In the genomic region with DNA sequence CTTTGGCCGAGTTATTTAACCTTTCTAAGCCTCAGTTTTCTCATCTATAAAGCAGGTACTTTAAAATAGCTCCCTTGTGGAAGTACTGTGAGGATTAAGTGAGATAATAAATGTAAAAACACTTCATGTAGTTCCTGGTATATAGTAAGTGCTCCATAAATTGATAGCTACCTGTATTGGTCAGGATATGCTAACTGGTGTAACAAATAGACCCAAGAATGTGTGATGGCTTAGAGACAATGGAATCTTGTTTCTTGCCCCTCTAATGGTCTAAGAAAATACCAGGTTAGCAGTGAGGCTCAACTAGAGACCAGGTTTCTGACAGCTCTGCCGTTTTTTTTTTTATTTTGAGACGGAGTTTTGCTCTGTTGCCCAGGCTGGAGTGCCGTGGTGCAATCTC, we compare ENCODE assay signal across 14 cellular contexts. TPM values are rescaled to one million over a fixed set of nuclear protein-coding genes. Genes with fewer than 3 reads are reported as not detected.
DNase-seq lines count a peak whose midpoint lies in the region; ATAC-seq, FAIRE-seq and TF ChIP-seq lines count a peak whose summit lies in the region.
"Had no signal": no experiment of that assay in that cellular context is flagged by ENCODE, and none has a peak within 500 bp of the region (broad histone marks: within the 10 kb centered on the region; RNA-seq: fewer than 3 reads in every experiment).

No MANE protein-coding gene starts in this region.

- ATAC-seq in heart left ventricle, result no peak
- ATAC-seq in left cardiac atrium, result no peak
- ATAC-seq in K562, result no peak
- no peak for ATAC-seq in upper lobe of right lung

- intact Hi-C loops in heart left ventricle (cut with DNase I), result loop anchor here in 9 of 10 donors (2.0 to 10.0 kb wide), 4 partner anchors 135 to 233 kb away; partner anchors contain the start of gene RARA (in 5 of the 9)
- intact Hi-C loops in left cardiac atrium (cut with DNase I), result no loop called here
- intact Hi-C loops in K562 (cut with micrococcal nuclease), result loop anchor here (10.0 kb wide), 1 partner anchor 231 kb away; the partner anchor contains the start of gene RARA
- intact Hi-C loops in upper lobe of right lung (cut with DNase I), result loop anchor here (10.0 kb wide), 1 partner anchor 171 kb away; the partner anchor contains the start of gene GJD3

- BruUV-seq in K562 (replicated peaks; lab: Mats Ljungman, UMichigan), result no TSS peak

- 89 to 93% (median 91%) methylated on average over 4 of the region's 4 CpGs for WGBS in heart left ventricle, 4 donors
- 79% methylated on average over 4 of the region's 4 CpGs for WGBS in K562 (ENCODE audit: insufficient coverage, low coverage, missing lambda C conversion rate)

- FAIRE-seq in K562 (lab: Jason Lieb, UNC), result no peak

- POLR2A ChIA-PET in K562 (lab: Yijun Ruan, JAX), result interaction anchor here (1.0 to 1.5 kb wide), 6 partner anchors 10 to 246 kb away, joined by 3 to 6 read pairs (median 4); no protein-coding TSS in a partner anchor

- H3K4me1 ChIP-seq in heart left ventricle (peaks cover 25 to 86% (median 63%) of the 10 kb centered on the region in 12 donors), K562 (replicated peaks in 1 of 2; ENCODE audit: control insufficient read depth in 2 of 2, insufficient read depth in 2 of 2, low read length in 2 of 2) (peaks cover 23 to 45% of the 10 kb centered on the region in 2 experiments), osteoblast (ENCODE audit: insufficient read depth, low read length) (peaks cover 61% of the 10 kb centered on the region), upper lobe of right lung (peaks cover 72% of the 10 kb centered on the region)

- in situ Hi-C loops in K562 (cut with MboI), result loop anchor here (5.0 kb wide), 1 partner anchor 173 kb away; the partner anchor contains the start of gene GJD3

- H3K9me1 ChIP-seq in K562 (ENCODE audit: control insufficient read depth, insufficient read depth, low read length), result peaks cover 2% of the 10 kb centered on the region

- no peaks in the 10 kb centered on the region for H3K27me3 ChIP-seq in heart left ventricle
- no peaks in the 10 kb centered on the region for H3K27me3 ChIP-seq in K562 (ENCODE audit: control insufficient read depth in 2 of 2, insufficient read depth in 2 of 2, low read length in 2 of 2)
- H3K27me3 ChIP-seq in osteoblast (ENCODE audit: insufficient read depth, low read length), result no peaks in the 10 kb centered on the region
- no peaks in the 10 kb centered on the region for H3K27me3 ChIP-seq in upper lobe of right lung

- 0 out of 2 replicates have a peak overlapping the region, but pooled peaks have one; percentile 86 for H2AFZ ChIP-seq in K562 (ENCODE audit: low read depth, low read length)
- H2AFZ ChIP-seq in osteoblast (ENCODE audit: low read length), result no peak overlapping the region

- no peak for TF ChIP-seq EP300 in K562 (IDR thresholded peaks at IDR 0.05; ENCODE audit: low read length)

- TF ChIP-seq CTCF in heart left ventricle (IDR thresholded peaks at IDR 0.05) (no peak), K562 (IDR thresholded peaks at IDR 0.05 in 2 of 3, conservative IDR thresholded peaks at IDR 0.05 in 1 of 3; ENCODE audit: insufficient read depth in 2 of 3, low read depth in 1 of 3, low read length in 3 of 3) (no peak), osteoblast (IDR thresholded peaks at IDR 0.05; ENCODE audit: extremely low read depth, low read depth, low read length) (no peak), upper lobe of right lung (IDR thresholded peaks at IDR 0.05) (no peak)

- no peak for TF ChIP-seq POLR2A in heart left ventricle (IDR thresholded peaks at IDR 0.05)
- TF ChIP-seq POLR2A in K562 (conservative IDR thresholded peaks at IDR 0.05), result no peak

- TF ChIP-seq RAD21 in K562 (CRISPR knock-in tag; conservative IDR thresholded peaks at IDR 0.05 in 1 of 2, IDR thresholded peaks at IDR 0.05 in 1 of 2), result no peak

- CTCF ChIA-PET in K562 (lab: Yijun Ruan, JAX; ENCODE audit: low intra/inter-chr PET ratio), result no interaction called here

- H3K36me3 ChIP-seq in heart left ventricle, result no peaks in the 10 kb centered on the region
- no peaks in the 10 kb centered on the region for H3K36me3 ChIP-seq in K562 (ENCODE audit: control insufficient read depth, insufficient read depth, low read length)
- no peaks in the 10 kb centered on the region for H3K36me3 ChIP-seq in osteoblast (ENCODE audit: insufficient read depth, low read length)
- no peaks in the 10 kb centered on the region for H3K36me3 ChIP-seq in upper lobe of right lung

- H3K4me3 ChIP-seq in heart left ventricle (no peak overlapping the region), K562 (no peak overlapping the region), osteoblast (ENCODE audit: insufficient read depth, low read length) (no peak overlapping the region), upper lobe of right lung (no peak overlapping the region)

- H4K20me1 ChIP-seq in K562 (replicated peaks; ENCODE audit: control insufficient read depth, insufficient read depth, low read length) (no peaks in the 10 kb centered on the region), osteoblast (ENCODE audit: insufficient read depth, low read length) (no peaks in the 10 kb centered on the region)

- H3K27ac ChIP-seq in heart left ventricle (peak overlapping the region; percentile 59 to 98 (median 88)), K562 (ENCODE audit: extremely low read depth, low read depth, low read length) (peak overlapping the region; percentile 78; the same call in 2 of the 3 replicates), osteoblast (ENCODE audit: low read depth, low read length) (peak overlapping the region; percentile 99), upper lobe of right lung (peak overlapping the region; percentile 86)

- no peak for DNase-seq in heart left ventricle
- no peak for DNase-seq in left cardiac atrium
- no peak for DNase-seq in K562 (ENCODE audit: extremely low read depth in 1 of 4, low spot score in 3 of 4)
- no peak for DNase-seq in osteoblast (ENCODE audit: insufficient read length, low spot score, missing footprints)
- DNase-seq in upper lobe of right lung, result no peak
- DNase-seq in NOMO-1 treated with dmso at 0.1 percent for 144 hours (lab: John Stamatoyannopoulos, UW; ENCODE audit: unreplicated experiment), result no peak
- no peak for DNase-seq in stimulated activated CD4-positive, alpha-beta T cell treated with anti-CD3 and anti-CD28 coated beads, Interleukin-4, amount 100 ng/mL, for 1 hour
- DNase-seq in activated gamma-delta T cell (lab: John Stamatoyannopoulos, UW), result no peak
- DNase-seq: effector CD8-positive, alpha-beta T cell; NCI-H1417 treated with DMSO at 0.1 percent for 48 hours; nucleus accumbens; stimulated activated CD4-positive, alpha-beta T cell treated with anti-CD3 and anti-CD28 coated beads, Interleukin-12 subunit alpha, Interleukin-12 subunit beta, amount 100 ng/mL, for 4 hours; T1000 had no signal

- H3K79me2 ChIP-seq in K562 (ENCODE audit: control insufficient read depth, insufficient read depth, low read length) (no peaks in the 10 kb centered on the region), osteoblast (ENCODE audit: insufficient read depth, low read length) (no peaks in the 10 kb centered on the region)

- 0 out of 2 replicates have a peak overlapping the region, but pooled peaks have one; percentile 74 for H3K4me2 ChIP-seq in K562 (ENCODE audit: insufficient read depth, low read length)
- no peak overlapping the region for H3K4me2 ChIP-seq in osteoblast (ENCODE audit: insufficient read depth, low read length)

- H3K9me3 ChIP-seq in heart left ventricle (no peaks in the 10 kb centered on the region), K562 (replicated peaks; ENCODE audit: control insufficient read depth, insufficient read depth, low read depth, low read length) (no peaks in the 10 kb centered on the region; the same call in 1 of the 2 replicates), osteoblast (ENCODE audit: low read depth, low read length) (no peaks in the 10 kb centered on the region), upper lobe of right lung (no peaks in the 10 kb centered on the region)

- no peak overlapping the region for H3K9ac ChIP-seq in K562 (ENCODE audit: insufficient read depth in 1 of 2, low read depth in 2 of 2, low read length in 2 of 2)

RNA-seq across cellular contexts. Expression of gene CCR7, which starts 29.8 kb away (rescaled TPM):
- total RNA-seq in heart left ventricle (1 to 10 TPM in 1 of 9 donors, under 1 TPM in 5, not detected in 3; 0.09 to 2.2 (median 0.23) TPM), left cardiac atrium (under 1 TPM; 0.29 to 0.53 TPM), K562 (2014; rRNA removed) (0.14 and 0.33 TPM in 2 replicates), K562 (2014; rRNA removed; fragmentation: Illumina TruSeq; extraction: Trizol) (0.13 and 0.22 TPM in 2 replicates), K562 (2015; rRNA removed; fragmentation: Illumina TruSeq; extraction: Trizol) (0.30 and 0.51 TPM in 2 replicates), K562 (2021) (1.1 and 1.3 TPM in 2 replicates), osteoblast (not detected in 2 replicates), upper lobe of right lung (1.1 TPM)
- polyA plus RNA-seq in heart left ventricle (under 1 TPM; 0.15 to 0.35 TPM), K562 (2011; rRNA removed) (0.46 and 1.4 TPM in 2 replicates), K562 (2014; fragmentation: Illumina TruSeq; extraction: Trizol) (0.48 and 0.73 TPM in 2 replicates), K562 (2014; fragmentation: Nextera tagmentation; extraction: Ambion mirVana) (1 to 10 TPM in 1 of 2 experiments, under 1 TPM in 1; 0.58 to 1.0 TPM), K562 (2014; rRNA removed) (0.32 and 0.56 TPM in 2 replicates)
- 0.62 and 2.8 TPM in 2 replicates for total RNA-seq in K562 (2011; cell fraction: chromatin; rRNA removed; ENCODE audit: low replicate concordance)
- 1.6 and 2.2 TPM in 2 replicates for total RNA-seq in K562 (2011; cell fraction: nucleolus; rRNA removed)
- total RNA-seq in K562 (2011; cell fraction: nucleoplasm; rRNA removed), result 1.1 and 1.2 TPM in 2 replicates
- 0.83 and 6.2 TPM in 2 replicates for polyA plus RNA-seq in K562 (2011; cell fraction: cytosol; rRNA removed)
- polyA plus RNA-seq in K562 (2011; cell fraction: nucleus; rRNA removed), result 0.28 and 2.5 TPM in 2 replicates
- 0.48 and 2.1 TPM in 2 replicates for polyA plus RNA-seq in K562 (2012)
- 1.1 and 4.7 TPM in 2 replicates for polyA minus RNA-seq in K562 (2011; rRNA and poly(A)+ RNA removed)
- 1.3 TPM in 1 of 2 replicates, not detected in the other for polyA minus RNA-seq in K562 (2011; cell fraction: cytosol; rRNA and poly(A)+ RNA removed)
- polyA minus RNA-seq in K562 (2011; cell fraction: nucleus; rRNA and poly(A)+ RNA removed), result 0.67 and 1.5 TPM in 2 replicates
- total RNA-seq: fibroblast of villous mesenchyme had no signal

RNA-seq across cellular contexts. Expression of gene TNS4, which starts 34.0 kb away (rescaled TPM):
- total RNA-seq in heart left ventricle, result under 1 TPM in 2 of 9 donors, not detected in 7; 0.16 to 0.91 TPM
- not detected for polyA plus RNA-seq in heart left ventricle
- not detected for total RNA-seq in left cardiac atrium
- total RNA-seq in K562 (2011; cell fraction: chromatin; rRNA removed; ENCODE audit: low replicate concordance), result 2.1 and 5.8 TPM in 2 replicates
- total RNA-seq in K562 (2011; cell fraction: nucleolus; rRNA removed), result 1.4 and 1.7 TPM in 2 replicates
- total RNA-seq in K562 (2011; cell fraction: nucleoplasm; rRNA removed), result 2.7 and 2.8 TPM in 2 replicates
- 0.18 and 0.24 TPM in 2 replicates for total RNA-seq in K562 (2014; rRNA removed)
- 0.06 and 0.11 TPM in 2 replicates for total RNA-seq in K562 (2014; rRNA removed; fragmentation: Illumina TruSeq; extraction: Trizol)
- not detected in 2 replicates for total RNA-seq in K562 (2015; rRNA removed; fragmentation: Illumina TruSeq; extraction: Trizol)
- total RNA-seq in K562 (2021), result 0.73 and 0.78 TPM in 2 replicates
- 0.15 and 0.53 TPM in 2 replicates for polyA plus RNA-seq in K562 (2011; rRNA removed)
- polyA plus RNA-seq in K562 (2011; cell fraction: cytosol; rRNA removed), result 0.09 and 0.89 TPM in 2 replicates
- polyA plus RNA-seq in K562 (2011; cell fraction: nucleus; rRNA removed), result 0.38 and 4.1 TPM in 2 replicates
- polyA plus RNA-seq in K562 (2012), result 0.49 and 1.4 TPM in 2 replicates
- 0.54 and 0.61 TPM in 2 replicates for polyA plus RNA-seq in K562 (2014; fragmentation: Illumina TruSeq; extraction: Trizol)
- polyA plus RNA-seq in K562 (2014; fragmentation: Nextera tagmentation; extraction: Ambion mirVana), result under 1 TPM; 0.04 to 0.07 TPM
- 0.29 and 0.40 TPM in 2 replicates for polyA plus RNA-seq in K562 (2014; rRNA removed)
- 1.1 TPM in 1 of 2 replicates, not detected in the other for polyA minus RNA-seq in K562 (2011; rRNA and poly(A)+ RNA removed)
- 1.1 TPM in 1 of 2 replicates, not detected in the other for polyA minus RNA-seq in K562 (2011; cell fraction: cytosol; rRNA and poly(A)+ RNA removed)
- polyA minus RNA-seq in K562 (2011; cell fraction: nucleus; rRNA and poly(A)+ RNA removed), result 0.22 and 2.7 TPM in 2 replicates
- under 0.01 and 0.29 TPM in 2 replicates for total RNA-seq in osteoblast
- total RNA-seq in upper lobe of right lung, result 0.78 TPM
- total RNA-seq: fibroblast of villous mesenchyme had no signal

Comparison
In these comparisons a context has a peak if more than half of its experiments do, and no peak if none do; other contexts are left out.
1. intact Hi-C loops: an anchor here in heart left ventricle (2.0 to 10.0 kb wide), K562 (10.0 kb wide) and upper lobe of right lung (10.0 kb wide); none called in left cardiac atrium.